1 cellular context compared by ENCODE assay signal in genomic region chr1:226073184-226073950, GRCh38.
TF ChIP-seq lines count a peak whose summit lies in the region.

No MANE protein-coding gene starts in this region.

TF ChIP-seq in HepG2, 621 proteins besides CTCF, POLR2A, EP300 and RAD21:
- TF ChIP-seq ZNF232 (CRISPR knock-in tag; IDR thresholded peaks at IDR 0.05; ENCODE audit: borderline replicate concordance) (no peak), USF2 (IDR thresholded peaks at IDR 0.05; ENCODE audit: low read depth, low read length) (no peak), USF2 (CRISPR knock-in tag; IDR thresholded peaks at IDR 0.05; ENCODE audit: borderline replicate concordance) (no peak), ZNF121 (CRISPR knock-in tag; IDR thresholded peaks at IDR 0.05) (no peak), SOX5 (CRISPR knock-in tag; IDR thresholded peaks at IDR 0.05; ENCODE audit: borderline replicate concordance) (no peak), POLR2AphosphoS5 (IDR thresholded peaks at IDR 0.05; ENCODE audit: low read depth, low read length) (0 out of 2 replicates have a peak, but pooled peaks have one; percentile 19), ATAD3A (CRISPR knock-in tag; IDR thresholded peaks at IDR 0.05) (no peak), ZNF275 (CRISPR knock-in tag; IDR thresholded peaks at IDR 0.05; ENCODE audit: borderline replicate concordance) (no peak), RBFOX2 (IDR thresholded peaks at IDR 0.05; ENCODE audit: low read depth, low read length) (0 out of 2 replicates have a peak, but pooled peaks have one; percentile 24), FOXK2 (IDR thresholded peaks at IDR 0.05) (no peak), GRHL1 (CRISPR knock-in tag; conservative IDR thresholded peaks at IDR 0.05) (no peak), RBM22 (optimal IDR thresholded peaks at IDR 0.05; ENCODE audit: low read length) (peak; percentile 18), STAG1 (CRISPR knock-in tag; IDR thresholded peaks at IDR 0.05) (no peak), ZNF781 (CRISPR knock-in tag; IDR thresholded peaks at IDR 0.05; ENCODE audit: borderline replicate concordance, not compliant biosample characterization) (no peak)
- TF ChIP-seq, protein P1, sequence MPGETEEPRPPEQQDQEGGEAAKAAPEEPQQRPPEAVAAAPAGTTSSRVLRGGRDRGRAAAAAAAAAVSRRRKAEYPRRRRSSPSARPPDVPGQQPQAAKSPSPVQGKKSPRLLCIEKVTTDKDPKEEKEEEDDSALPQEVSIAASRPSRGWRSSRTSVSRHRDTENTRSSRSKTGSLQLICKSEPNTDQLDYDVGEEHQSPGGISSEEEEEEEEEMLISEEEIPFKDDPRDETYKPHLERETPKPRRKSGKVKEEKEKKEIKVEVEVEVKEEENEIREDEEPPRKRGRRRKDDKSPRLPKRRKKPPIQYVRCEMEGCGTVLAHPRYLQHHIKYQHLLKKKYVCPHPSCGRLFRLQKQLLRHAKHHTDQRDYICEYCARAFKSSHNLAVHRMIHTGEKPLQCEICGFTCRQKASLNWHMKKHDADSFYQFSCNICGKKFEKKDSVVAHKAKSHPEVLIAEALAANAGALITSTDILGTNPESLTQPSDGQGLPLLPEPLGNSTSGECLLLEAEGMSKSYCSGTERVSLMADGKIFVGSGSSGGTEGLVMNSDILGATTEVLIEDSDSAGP (CRISPR knock-in tag; IDR thresholded peaks at IDR 0.05; ENCODE audit: borderline replicate concordance): no peak
